In the genomic region with DNA sequence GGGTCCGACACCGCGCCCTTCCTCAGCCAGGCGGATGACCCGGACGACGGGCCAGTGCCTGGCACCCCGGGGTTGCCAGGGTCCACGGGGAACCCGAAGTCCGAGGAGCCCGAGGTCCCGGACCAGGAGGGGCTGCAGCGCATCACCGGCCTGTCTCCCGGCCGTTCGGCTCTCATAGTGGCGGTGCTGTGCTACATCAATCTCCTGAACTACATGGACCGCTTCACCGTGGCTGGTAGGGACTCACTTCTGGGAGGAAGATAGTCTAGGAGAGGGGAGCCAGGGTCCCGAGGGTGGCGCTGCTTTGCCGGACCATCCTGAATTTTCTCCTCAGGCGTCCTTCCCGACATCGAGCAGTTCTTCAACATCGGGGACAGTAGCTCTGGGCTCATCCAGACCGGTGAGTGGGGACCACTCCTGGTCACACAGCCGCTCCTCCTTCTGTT, we compare ENCODE assay signal across 8 cellular contexts. TPM values are rescaled to one million over a fixed set of nuclear protein-coding genes. Genes with fewer than 3 reads are reported as not detected.
DNase-seq lines count a peak whose midpoint lies in the region; ATAC-seq and TF ChIP-seq lines count a peak whose summit lies in the region.

No MANE protein-coding gene starts in this region.

- no peaks in the 10 kb centered on the region for H3K36me3 ChIP-seq in RWPE2 (ENCODE audit: low read depth)
- no peaks in the 10 kb centered on the region for H3K36me3 ChIP-seq in prostate gland

- in situ Hi-C loops in ACHN (cut with HindIII; ENCODE audit: low pct_ligation_motif_present, low pct_unique_long_range_greater_than_20kb, low sequenced_read_pairs): no loop called here

- ATAC-seq in GM21717 (IDR thresholded peaks at IDR 0.05; ENCODE audit: unreplicated experiment) (peak; percentile 19), RWPE2 (ENCODE audit: low read depth) (peak; percentile 13), GM18870 (IDR thresholded peaks at IDR 0.05; ENCODE audit: unreplicated experiment) (no peak), HG02642 (IDR thresholded peaks at IDR 0.05; ENCODE audit: poor library complexity, unreplicated experiment) (no peak)

- H3K4me3 ChIP-seq in RWPE2 (ENCODE audit: severe bottlenecking): peak overlapping the region; percentile 56
- peak overlapping the region; percentile 91 for H3K4me3 ChIP-seq in fibroblast of mammary gland (ENCODE audit: control insufficient read depth, low read depth, low read length)
- H3K4me3 ChIP-seq in prostate gland: peak overlapping the region; percentile 75 to 77

- TF ChIP-seq CTCF in RWPE2 (IDR thresholded peaks at IDR 0.05; ENCODE audit: poor library complexity, severe bottlenecking): no peak
- TF ChIP-seq CTCF in fibroblast of mammary gland (conservative IDR thresholded peaks at IDR 0.05; ENCODE audit: control insufficient read depth, insufficient read depth, low read depth, low read length): no peak
- no peak for TF ChIP-seq CTCF in prostate gland (IDR thresholded peaks at IDR 0.05)

- H3K9me3 ChIP-seq in RWPE2 (ENCODE audit: severe bottlenecking): no peaks in the 10 kb centered on the region
- no peaks in the 10 kb centered on the region for H3K9me3 ChIP-seq in prostate gland

- TF ChIP-seq POLR2A in prostate gland (IDR thresholded peaks at IDR 0.05): no peak

- intact Hi-C loops in prostate gland (cut with DNase I): no loop called here

- peak overlapping the region; percentile 67 for H3K27ac ChIP-seq in RWPE2 (ENCODE audit: poor library complexity, severe bottlenecking)
- peak overlapping the region; percentile 63 to 69 for H3K27ac ChIP-seq in prostate gland

- WGBS in prostate gland: 5% methylated on average over 30 of the region's 30 CpGs

- no peaks in the 10 kb centered on the region for H3K27me3 ChIP-seq in RWPE2 (ENCODE audit: insufficient read depth, poor library complexity, severe bottlenecking)
- H3K27me3 ChIP-seq in prostate gland (replicated peaks; ENCODE audit: insufficient read depth): no peaks in the 10 kb centered on the region

- DNase-seq in ACHN (peak; percentile 22), RWPE2 (ENCODE audit: low spot score) (no peak), fibroblast of mammary gland (ENCODE audit: low read depth) (no peak), prostate gland (ENCODE audit: low spot score) (no peak), SK-N-DZ (ENCODE audit: low spot score) (no peak)

- H3K4me1 ChIP-seq in RWPE2 (ENCODE audit: insufficient read depth, poor library complexity, severe bottlenecking) (no peaks in the 10 kb centered on the region), prostate gland (replicated peaks) (peaks cover 5% of the 10 kb centered on the region)

RNA-seq across cellular contexts. Expression of gene SPNS1, which starts 0.6 kb away (rescaled TPM):
- 10 to 100 TPM; 14.8 to 57.4 TPM for total RNA-seq in prostate gland
- polyA plus RNA-seq in SK-N-DZ (2014; cell fraction: cytosol; rRNA removed): 51.1 and 55.8 TPM in 2 replicates
- polyA plus RNA-seq in SK-N-DZ (2014; cell fraction: nucleus; rRNA removed): 43.3 and 43.6 TPM in 2 replicates

RNA-seq across cellular contexts. Expression of gene LAT, which starts 9.7 kb away (rescaled TPM):
- total RNA-seq in prostate gland: 1 to 10 TPM; 4.7 to 5.7 TPM
- polyA plus RNA-seq in SK-N-DZ (2014; cell fraction: cytosol; rRNA removed): 0.63 and 1.9 TPM in 2 replicates
- 21.0 and 32.2 TPM in 2 replicates for polyA plus RNA-seq in SK-N-DZ (2014; cell fraction: nucleus; rRNA removed)

RNA-seq across cellular contexts. Expression of gene NFATC2IP, which starts 24.4 kb away (rescaled TPM):
- total RNA-seq in prostate gland: 10 to 100 TPM; 18.8 to 47.3 TPM
- 40.0 and 57.1 TPM in 2 replicates for polyA plus RNA-seq in SK-N-DZ (2014; cell fraction: cytosol; rRNA removed)
- polyA plus RNA-seq in SK-N-DZ (2014; cell fraction: nucleus; rRNA removed): 114 and 154 TPM in 2 replicates

RNA-seq across cellular contexts. Expression of gene CD19, which starts 43.4 kb away (rescaled TPM):
- under 1 TPM; 0.46 to 0.51 TPM for total RNA-seq in prostate gland
- polyA plus RNA-seq in SK-N-DZ (2014; cell fraction: cytosol; rRNA removed): not detected in 2 replicates
- 0.12 and 0.32 TPM in 2 replicates for polyA plus RNA-seq in SK-N-DZ (2014; cell fraction: nucleus; rRNA removed)

RNA-seq across cellular contexts. Expression of gene RABEP2, which starts 50.1 kb away (rescaled TPM):
- total RNA-seq in prostate gland: 100 to 1,000 TPM; 128 to 139 TPM
- 16.8 and 40.0 TPM in 2 replicates for polyA plus RNA-seq in SK-N-DZ (2014; cell fraction: cytosol; rRNA removed)
- polyA plus RNA-seq in SK-N-DZ (2014; cell fraction: nucleus; rRNA removed): 18.0 and 25.7 TPM in 2 replicates

Comparison
In these comparisons a context has a peak if more than half of its experiments do, and no peak if none do; other contexts are left out.
1. ATAC-seq: peak in GM21717 (single experiment) and RWPE2 (single experiment); none in GM18870 (single experiment) and HG02642 (single experiment).
2. Peak in every context shown above with its lines, with median percentiles within 50 percentile points of each other: H3K4me3 ChIP-seq.